Comparison of ENCODE assay signal across 8 cellular contexts in genomic region chr2:219058541-219059374, GRCh38. TPM values are rescaled to one million over a fixed set of nuclear protein-coding genes. Genes with fewer than 3 reads are reported as not detected.
DNase-seq lines count a peak whose midpoint lies in the region; ATAC-seq and TF ChIP-seq lines count a peak whose summit lies in the region.

No MANE protein-coding gene starts in this region.

- H2AFZ ChIP-seq in OCI-LY3 (ENCODE audit: low read depth, low read length): no peak overlapping the region

- H3K27ac ChIP-seq in OCI-LY3 (ENCODE audit: low read length) (no peak overlapping the region), heart left ventricle (no peak overlapping the region)

- no peak overlapping the region for H3K27ac Mint-ChIP-seq in progenitor cell of endocrine pancreas
- no peak overlapping the region for H3K27ac Mint-ChIP-seq in osteocyte (ENCODE audit: unreplicated experiment)

- H3K9ac ChIP-seq in OCI-LY3 (ENCODE audit: low read length): no peak overlapping the region

- H3K9me3 Mint-ChIP-seq in progenitor cell of endocrine pancreas (ENCODE audit: low read depth) (no peaks in the 10 kb centered on the region), osteocyte (ENCODE audit: unreplicated experiment) (no peaks in the 10 kb centered on the region)

- TF ChIP-seq POLR2A in heart left ventricle (IDR thresholded peaks at IDR 0.05): no peak

- intact Hi-C loops in heart left ventricle (cut with DNase I): loop anchor here (1.0 to 10.0 kb wide), 13 partner anchors 59 to 246 kb away; partner anchors contain the start of gene PTPRN (in 1 of the 10)

- DNase-seq in GM03348 (ENCODE audit: low spot score) (peak; percentile 83), heart left ventricle (peak; percentile 29 to 74 (median 44)), progenitor cell of endocrine pancreas (ENCODE audit: low spot score, unreplicated experiment) (peak; percentile 67), osteocyte (ENCODE audit: extremely low spot score, unreplicated experiment) (no peak), NCI-H69 (lab: John Stamatoyannopoulos, UW) (no peak), amygdala (lab: John Stamatoyannopoulos, UW) (no peak)

- no peaks in the 10 kb centered on the region for H3K4me1 ChIP-seq in OCI-LY3 (ENCODE audit: low read length)
- H3K4me1 ChIP-seq in heart left ventricle: peaks cover 12 to 42% (median 33%) of the 10 kb centered on the region in 12 donors

- H3K4me3 ChIP-seq in OCI-LY3 (ENCODE audit: low read length) (no peak overlapping the region), heart left ventricle (peak overlapping the region in 9 of 12 donors; percentile 1 to 37 (median 16))

- H3K4me1 Mint-ChIP-seq in progenitor cell of endocrine pancreas (ENCODE audit: low read depth) (peaks cover 11% of the 10 kb centered on the region), osteocyte (ENCODE audit: unreplicated experiment) (peaks cover 7% of the 10 kb centered on the region)

- H3K36me3 Mint-ChIP-seq in progenitor cell of endocrine pancreas (ENCODE audit: insufficient read depth): peaks cover 2% of the 10 kb centered on the region
- no peaks in the 10 kb centered on the region for H3K36me3 Mint-ChIP-seq in osteocyte (ENCODE audit: unreplicated experiment)

- WGBS in heart left ventricle, 4 donors: 6 to 9% (median 8%) methylated on average over 30 to 42 of the region's 42 CpGs

- H3K36me3 ChIP-seq in OCI-LY3 (replicated peaks; ENCODE audit: low read depth, low read length) (no peaks in the 10 kb centered on the region), heart left ventricle (no peaks in the 10 kb centered on the region)

- no peaks in the 10 kb centered on the region for H3K79me2 ChIP-seq in OCI-LY3 (ENCODE audit: low read length)

- no peaks in the 10 kb centered on the region for H4K20me1 ChIP-seq in OCI-LY3 (ENCODE audit: insufficient read depth, low read length)

- no peaks in the 10 kb centered on the region for H3K27me3 ChIP-seq in OCI-LY3 (ENCODE audit: low read depth, low read length)
- H3K27me3 ChIP-seq in heart left ventricle: peaks cover 61 to 94% (median 77%) of the 10 kb centered on the region in 9 donors

- no peak for TF ChIP-seq CTCF in OCI-LY3 (IDR thresholded peaks at IDR 0.05; ENCODE audit: low read depth, low read length)
- TF ChIP-seq CTCF in heart left ventricle (IDR thresholded peaks at IDR 0.05): no peak
- no peak for TF ChIP-seq CTCF in progenitor cell of endocrine pancreas (IDR thresholded peaks at IDR 0.05; ENCODE audit: unreplicated experiment)
- TF ChIP-seq CTCF in osteocyte (IDR thresholded peaks at IDR 0.05): no peak

- H3K4me3 Mint-ChIP-seq in progenitor cell of endocrine pancreas (ENCODE audit: low read depth) (peak overlapping the region; percentile 84), osteocyte (ENCODE audit: unreplicated experiment) (no peak overlapping the region)

- H3K9me3 ChIP-seq in OCI-LY3 (ENCODE audit: insufficient read depth, low read length): no peaks in the 10 kb centered on the region
- no peaks in the 10 kb centered on the region for H3K9me3 ChIP-seq in heart left ventricle

- peak overlapping the region; percentile 55; the same call in 1 of the 2 replicates for H3K4me2 ChIP-seq in OCI-LY3 (ENCODE audit: low read length)

- peaks cover 60% of the 10 kb centered on the region for H3K27me3 Mint-ChIP-seq in progenitor cell of endocrine pancreas
- peaks cover 51% of the 10 kb centered on the region for H3K27me3 Mint-ChIP-seq in osteocyte (ENCODE audit: unreplicated experiment)

- ATAC-seq in heart left ventricle: peak; percentile 49 to 67 (median 62)
- no peak for ATAC-seq in GM21390 (IDR thresholded peaks at IDR 0.05; ENCODE audit: unreplicated experiment)

RNA-seq across cellular contexts. Expression of gene IHH, which starts 2.0 kb away (rescaled TPM):
- total RNA-seq in heart left ventricle (not detected), progenitor cell of endocrine pancreas (17.3 and 24.1 TPM in 2 replicates), osteocyte (0.18 TPM in 1 of 2 replicates, not detected in the other)
- polyA plus RNA-seq in heart left ventricle: not detected

RNA-seq across cellular contexts. Expression of gene CFAP65, which starts 17.4 kb away (rescaled TPM):
- under 1 TPM in 1 of 9 donors, not detected in 8; 0.04 TPM for total RNA-seq in heart left ventricle
- polyA plus RNA-seq in heart left ventricle: not detected
- total RNA-seq in progenitor cell of endocrine pancreas: 0.65 and 0.67 TPM in 2 replicates
- not detected in 2 replicates for total RNA-seq in osteocyte

Comparison
In these comparisons a context has a peak if more than half of its experiments do, and no peak if none do; other contexts are left out.
1. DNase-seq: peak in GM03348 (single experiment), heart left ventricle (5 of 5) and progenitor cell of endocrine pancreas (single experiment); none in osteocyte (single experiment), NCI-H69 (single experiment) and amygdala (0 of 56).
2. RNA of gene IHH, which starts 2.0 kb away (total RNA-seq): 17.3 to 24.1 TPM in progenitor cell of endocrine pancreas; not detected in heart left ventricle and 0.18 TPM in osteocyte; every median in the first group is over 10 times any median in the second.